ENCODE assay signal across 9 cellular contexts in genomic region chr1:109484519-109484975, GRCh38. TPM values are rescaled to one million over a fixed set of nuclear protein-coding genes. Genes with fewer than 3 reads are reported as not detected.
A peak's percentile ranks its signal among the peaks of the same experiment; 100 is the strongest.
DNase-seq lines count a peak whose midpoint lies in the region; ATAC-seq, FAIRE-seq and TF ChIP-seq lines count a peak whose summit lies in the region.
"Had no signal": no experiment of that assay in that cellular context is flagged by ENCODE, and none has a peak within 500 bp of the region (broad histone marks: within the 10 kb centered on the region; RNA-seq: fewer than 3 reads in every experiment).

No MANE protein-coding gene starts in this region.

- H3K4me3 ChIP-seq in A673 (ENCODE audit: low read depth, low read length, poor library complexity, severe bottlenecking): peak overlapping the region; percentile 64
- peak overlapping the region; percentile 76 for H3K4me3 ChIP-seq in K562

- peaks cover 9% of the 10 kb centered on the region; the same call in 2 of the 3 replicates for H3K79me2 ChIP-seq in K562 (ENCODE audit: control insufficient read depth, insufficient read depth, low read length)

- H3K4me3 Mint-ChIP-seq in memory B cell: peak overlapping the region; percentile 96

- TF ChIP-seq POLR2A in K562 (conservative IDR thresholded peaks at IDR 0.05): no peak

- H3K36me3 ChIP-seq in A673 (ENCODE audit: insufficient read depth, low read length, poor library complexity, severe bottlenecking) (peaks cover 19% of the 10 kb centered on the region), K562 (ENCODE audit: control insufficient read depth, insufficient read depth, low read length) (peaks cover 37% of the 10 kb centered on the region; the same call in 1 of the 3 replicates)

- no peak for TF ChIP-seq RAD21 in K562 (CRISPR knock-in tag; conservative IDR thresholded peaks at IDR 0.05 in 1 of 2, IDR thresholded peaks at IDR 0.05 in 1 of 2)

- CTCF ChIA-PET in A673 (lab: Charles Lee) (interaction anchor here (1.7 kb wide), 1 partner anchor 10 kb away, joined by 5 read pairs; the partner anchor contains the start of gene CYB561D1), K562 (lab: Yijun Ruan, JAX; ENCODE audit: low intra/inter-chr PET ratio) (no interaction called here)

- H3K9me1 ChIP-seq in K562 (ENCODE audit: control insufficient read depth, insufficient read depth, low read length): no peaks in the 10 kb centered on the region

- peaks cover 24% of the 10 kb centered on the region for H3K4me1 Mint-ChIP-seq in memory B cell

- TF ChIP-seq CTCF in A673 (conservative IDR thresholded peaks at IDR 0.05; ENCODE audit: low read depth, low read length) (no peak), K562 (IDR thresholded peaks at IDR 0.05 in 2 of 3, conservative IDR thresholded peaks at IDR 0.05 in 1 of 3; ENCODE audit: insufficient read depth in 2 of 3, low read depth in 1 of 3, low read length in 3 of 3) (no peak), GM13976 (IDR thresholded peaks at IDR 0.05; ENCODE audit: borderline replicate concordance, control extremely low read depth, extremely low read depth, insufficient read depth, missing control alignments) (no peak)

- FAIRE-seq in K562 (lab: Jason Lieb, UNC): no peak

- H2AFZ ChIP-seq in K562 (ENCODE audit: low read depth, low read length): peak overlapping the region; percentile 99

- ATAC-seq in K562 (peak; percentile 34), memory B cell (ENCODE audit: low read depth) (no peak), HG02798 (IDR thresholded peaks at IDR 0.05; ENCODE audit: poor library complexity, unreplicated experiment) (no peak)

- H3K9ac ChIP-seq in K562 (ENCODE audit: insufficient read depth in 1 of 2, low read depth in 2 of 2, low read length in 2 of 2): peak overlapping the region; percentile 87 to 100

- H3K36me3 Mint-ChIP-seq in memory B cell: no peaks in the 10 kb centered on the region

- H3K27ac Mint-ChIP-seq in memory B cell: peak overlapping the region; percentile 90

- POLR2A ChIA-PET in A673 (lab: Charles Lee; ENCODE audit: low non-redundant PET) (no interaction called here), K562 (lab: Yijun Ruan, JAX) (interaction anchor here (0.6 to 4.1 kb wide), 7 partner anchors 23 to 567 kb away, joined by 3 to 21 read pairs (median 3); partner anchors contain the start of gene GNAI3)

- H3K9me3 ChIP-seq in A673 (ENCODE audit: low read depth, low read length, poor library complexity, severe bottlenecking) (no peaks in the 10 kb centered on the region), K562 (replicated peaks; ENCODE audit: control insufficient read depth, insufficient read depth, low read depth, low read length) (no peaks in the 10 kb centered on the region)

- DNase-seq in A673 (ENCODE audit: low spot score) (peak; percentile 31), HK-2 (ENCODE audit: unreplicated experiment) (peak; percentile 14), K562 (ENCODE audit: extremely low read depth in 1 of 4, low spot score in 3 of 4) (peak in 3 of 4 experiments; percentile 34 to 62 (median 58)), memory B cell (ENCODE audit: low spot score in 2 of 2) (no peak), GM13976 (ENCODE audit: low spot score) (no peak), mesenteric fat pad (ENCODE audit: low spot score) (no peak), COLO668 (lab: John Stamatoyannopoulos, UW; ENCODE audit: unreplicated experiment) (no peak)

- H3K27ac ChIP-seq in A673 (ENCODE audit: low read depth, low read length, poor library complexity, severe bottlenecking) (peak overlapping the region; percentile 98), K562 (ENCODE audit: extremely low read depth, low read depth, low read length) (peak overlapping the region; percentile 93)

- BruUV-seq in A673 (replicated peaks; lab: Mats Ljungman, UMichigan) (TSS peak; percentile 82), K562 (replicated peaks; lab: Mats Ljungman, UMichigan) (TSS peak; percentile 68)

- H3K4me1 ChIP-seq in A673 (ENCODE audit: insufficient read depth, low read length, poor library complexity, severe bottlenecking): peaks cover 8% of the 10 kb centered on the region
- peaks cover 12 to 23% of the 10 kb centered on the region in 2 experiments; a peak in 4 of 5 replicates for H3K4me1 ChIP-seq in K562 (replicated peaks in 1 of 2; ENCODE audit: control insufficient read depth in 2 of 2, insufficient read depth in 2 of 2, low read length in 2 of 2)

- peak overlapping the region; percentile 98 for H3K4me2 ChIP-seq in K562 (ENCODE audit: insufficient read depth, low read length)

- in situ Hi-C loops in K562 (cut with MboI) (no loop called here), GM13976 (cut with MboI; ENCODE audit: low sequenced_read_pairs, unreplicated experiment) (no loop called here)

- H3K27me3 Mint-ChIP-seq in memory B cell: peaks cover 4% of the 10 kb centered on the region

- WGBS in K562 (ENCODE audit: insufficient coverage, low coverage, missing lambda C conversion rate): 18% methylated on average over 15 of the region's 15 CpGs

- H3K9me3 Mint-ChIP-seq in memory B cell: no peaks in the 10 kb centered on the region

- intact Hi-C loops in A673 (cut with micrococcal nuclease; ENCODE audit: unreplicated experiment): no loop called here
- intact Hi-C loops in K562 (cut with micrococcal nuclease): no loop called here

- H3K27me3 ChIP-seq in A673 (replicated peaks; ENCODE audit: insufficient read depth, low read depth, low read length, poor library complexity) (peaks cover 6% of the 10 kb centered on the region), K562 (ENCODE audit: control insufficient read depth in 2 of 2, insufficient read depth in 2 of 2, low read length in 2 of 2) (peaks cover 14 to 21% of the 10 kb centered on the region in 2 experiments; a peak in 4 of 5 replicates)

- no peaks in the 10 kb centered on the region for H4K20me1 ChIP-seq in K562 (replicated peaks; ENCODE audit: control insufficient read depth, insufficient read depth, low read length)

- no peak for TF ChIP-seq EP300 in K562 (IDR thresholded peaks at IDR 0.05; ENCODE audit: low read length)

RNA-seq across cellular contexts. Expression of gene ATXN7L2, which starts 0.8 kb away (rescaled TPM):
- total RNA-seq in A673 (2021): 11.0 and 16.3 TPM in 2 replicates
- 13.4 and 39.5 TPM in 2 replicates for total RNA-seq in K562 (2011; cell fraction: chromatin; rRNA removed; ENCODE audit: low replicate concordance)
- total RNA-seq in K562 (2011; cell fraction: nucleolus; rRNA removed): 28.8 and 32.7 TPM in 2 replicates
- total RNA-seq in K562 (2011; cell fraction: nucleoplasm; rRNA removed): 14.5 and 23.4 TPM in 2 replicates
- 6.3 and 10.4 TPM in 2 replicates for total RNA-seq in K562 (2014; rRNA removed)
- total RNA-seq in K562 (2014; rRNA removed; fragmentation: Illumina TruSeq; extraction: Trizol): 1.9 and 2.3 TPM in 2 replicates
- total RNA-seq in K562 (2015; rRNA removed; fragmentation: Illumina TruSeq; extraction: Trizol): 4.4 and 5.8 TPM in 2 replicates
- total RNA-seq in K562 (2021): 9.4 and 10.0 TPM in 2 replicates
- polyA plus RNA-seq in K562 (2011; rRNA removed): 3.1 and 5.9 TPM in 2 replicates
- 4.0 and 11.5 TPM in 2 replicates for polyA plus RNA-seq in K562 (2011; cell fraction: cytosol; rRNA removed)
- 23.4 and 48.0 TPM in 2 replicates for polyA plus RNA-seq in K562 (2011; cell fraction: nucleus; rRNA removed)
- 5.9 and 6.8 TPM in 2 replicates for polyA plus RNA-seq in K562 (2012)
- polyA plus RNA-seq in K562 (2014; fragmentation: Illumina TruSeq; extraction: Trizol): 7.1 and 8.5 TPM in 2 replicates
- under 1 TPM; 0.21 to 0.56 TPM for polyA plus RNA-seq in K562 (2014; fragmentation: Nextera tagmentation; extraction: Ambion mirVana)
- 10.4 and 11.1 TPM in 2 replicates for polyA plus RNA-seq in K562 (2014; rRNA removed)
- 2.4 and 3.5 TPM in 2 replicates for polyA minus RNA-seq in K562 (2011; rRNA and poly(A)+ RNA removed)
- 2.6 and 4.1 TPM in 2 replicates for polyA minus RNA-seq in K562 (2011; cell fraction: cytosol; rRNA and poly(A)+ RNA removed)
- polyA minus RNA-seq in K562 (2011; cell fraction: nucleus; rRNA and poly(A)+ RNA removed): 13.1 and 13.6 TPM in 2 replicates
- 3.0 TPM for total RNA-seq in mesenteric fat pad

RNA-seq across cellular contexts. Expression of gene CYB561D1, which starts 9.3 kb away (rescaled TPM):
- total RNA-seq in A673 (2021) (5.7 and 7.3 TPM in 2 replicates), K562 (2014; rRNA removed) (1.8 and 2.6 TPM in 2 replicates), K562 (2014; rRNA removed; fragmentation: Illumina TruSeq; extraction: Trizol) (2.6 and 3.2 TPM in 2 replicates), K562 (2015; rRNA removed; fragmentation: Illumina TruSeq; extraction: Trizol) (3.1 and 3.5 TPM in 2 replicates), K562 (2021) (5.9 and 7.2 TPM in 2 replicates), mesenteric fat pad (8.9 TPM)
- 10.5 and 21.1 TPM in 2 replicates for total RNA-seq in K562 (2011; cell fraction: chromatin; rRNA removed; ENCODE audit: low replicate concordance)
- 13.8 and 15.2 TPM in 2 replicates for total RNA-seq in K562 (2011; cell fraction: nucleolus; rRNA removed)
- 15.0 and 15.6 TPM in 2 replicates for total RNA-seq in K562 (2011; cell fraction: nucleoplasm; rRNA removed)
- polyA plus RNA-seq in K562 (2011; rRNA removed) (6.8 and 8.7 TPM in 2 replicates), K562 (2014; fragmentation: Illumina TruSeq; extraction: Trizol) (4.0 and 4.6 TPM in 2 replicates), K562 (2014; fragmentation: Nextera tagmentation; extraction: Ambion mirVana) (under 1 TPM; 0.71 to 0.72 TPM), K562 (2014; rRNA removed) (4.9 and 5.5 TPM in 2 replicates)
- 9.0 and 11.4 TPM in 2 replicates for polyA plus RNA-seq in K562 (2011; cell fraction: cytosol; rRNA removed)
- 13.7 and 16.3 TPM in 2 replicates for polyA plus RNA-seq in K562 (2011; cell fraction: nucleus; rRNA removed)
- 5.5 and 9.8 TPM in 2 replicates for polyA plus RNA-seq in K562 (2012)
- polyA minus RNA-seq in K562 (2011; rRNA and poly(A)+ RNA removed): 3.8 and 4.1 TPM in 2 replicates
- 2.4 and 2.7 TPM in 2 replicates for polyA minus RNA-seq in K562 (2011; cell fraction: cytosol; rRNA and poly(A)+ RNA removed)
- polyA minus RNA-seq in K562 (2011; cell fraction: nucleus; rRNA and poly(A)+ RNA removed): 5.5 and 8.4 TPM in 2 replicates

RNA-seq across cellular contexts. Expression of gene SYPL2, which starts 18.2 kb away (rescaled TPM):
- 0.09 and 0.13 TPM in 2 replicates for total RNA-seq in A673 (2021)
- total RNA-seq in K562 (2011; cell fraction: chromatin; rRNA removed; ENCODE audit: low replicate concordance): 0.19 and 0.21 TPM in 2 replicates
- 0.17 TPM in 1 of 2 replicates, not detected in the other for total RNA-seq in K562 (2011; cell fraction: nucleolus; rRNA removed)
- 0.15 and 0.46 TPM in 2 replicates for total RNA-seq in K562 (2011; cell fraction: nucleoplasm; rRNA removed)
- 0.04 and 0.05 TPM in 2 replicates for total RNA-seq in K562 (2014; rRNA removed)
- 0.03 TPM in 1 of 2 replicates, not detected in the other for total RNA-seq in K562 (2014; rRNA removed; fragmentation: Illumina TruSeq; extraction: Trizol)
- total RNA-seq in K562 (2015; rRNA removed; fragmentation: Illumina TruSeq; extraction: Trizol): 0.07 and 0.08 TPM in 2 replicates
- 0.20 and 0.22 TPM in 2 replicates for total RNA-seq in K562 (2021)
- polyA plus RNA-seq in K562 (2011; rRNA removed): 0.03 TPM in 2 replicates
- 0.06 and 0.07 TPM in 2 replicates for polyA plus RNA-seq in K562 (2011; cell fraction: cytosol; rRNA removed)
- 0.08 and 0.24 TPM in 2 replicates for polyA plus RNA-seq in K562 (2011; cell fraction: nucleus; rRNA removed)
- 0.04 and 0.13 TPM in 2 replicates for polyA plus RNA-seq in K562 (2012)
- polyA plus RNA-seq in K562 (2014; fragmentation: Illumina TruSeq; extraction: Trizol): 0.12 and 0.35 TPM in 2 replicates
- polyA plus RNA-seq in K562 (2014; fragmentation: Nextera tagmentation; extraction: Ambion mirVana): under 1 TPM in 1 of 2 experiments, not detected in 1; 0.03 TPM
- 0.20 and 0.31 TPM in 2 replicates for polyA plus RNA-seq in K562 (2014; rRNA removed)
- polyA minus RNA-seq in K562 (2011; rRNA and poly(A)+ RNA removed): 0.03 and 0.11 TPM in 2 replicates
- polyA minus RNA-seq in K562 (2011; cell fraction: cytosol; rRNA and poly(A)+ RNA removed): not detected in 2 replicates
- not detected in 2 replicates for polyA minus RNA-seq in K562 (2011; cell fraction: nucleus; rRNA and poly(A)+ RNA removed)
- 7.3 TPM for total RNA-seq in mesenteric fat pad
- total RNA-seq: pulmonary artery endothelial cell had no signal

RNA-seq across cellular contexts. Expression of gene AMIGO1, which starts 25.0 kb away (rescaled TPM):
- total RNA-seq in A673 (2021) (1.8 and 2.3 TPM in 2 replicates), K562 (2014; rRNA removed) (0.78 and 1.00 TPM in 2 replicates), K562 (2014; rRNA removed; fragmentation: Illumina TruSeq; extraction: Trizol) (0.67 and 0.69 TPM in 2 replicates), K562 (2015; rRNA removed; fragmentation: Illumina TruSeq; extraction: Trizol) (0.53 and 0.54 TPM in 2 replicates), K562 (2021) (0.72 and 1.0 TPM in 2 replicates), mesenteric fat pad (7.4 TPM)
- 0.69 and 0.83 TPM in 2 replicates for total RNA-seq in K562 (2011; cell fraction: chromatin; rRNA removed; ENCODE audit: low replicate concordance)
- 0.39 and 0.83 TPM in 2 replicates for total RNA-seq in K562 (2011; cell fraction: nucleolus; rRNA removed)
- 1.0 and 1.2 TPM in 2 replicates for total RNA-seq in K562 (2011; cell fraction: nucleoplasm; rRNA removed)
- polyA plus RNA-seq in K562 (2011; rRNA removed) (0.33 and 0.46 TPM in 2 replicates), K562 (2014; fragmentation: Illumina TruSeq; extraction: Trizol) (0.76 and 0.83 TPM in 2 replicates), K562 (2014; fragmentation: Nextera tagmentation; extraction: Ambion mirVana) (under 1 TPM; 0.24 to 0.31 TPM), K562 (2014; rRNA removed) (0.45 and 0.71 TPM in 2 replicates)
- polyA plus RNA-seq in K562 (2011; cell fraction: cytosol; rRNA removed): 0.50 and 0.70 TPM in 2 replicates
- 0.46 and 0.54 TPM in 2 replicates for polyA plus RNA-seq in K562 (2011; cell fraction: nucleus; rRNA removed)
- 0.68 and 0.84 TPM in 2 replicates for polyA plus RNA-seq in K562 (2012)
- polyA minus RNA-seq in K562 (2011; rRNA and poly(A)+ RNA removed): 0.39 and 0.56 TPM in 2 replicates
- polyA minus RNA-seq in K562 (2011; cell fraction: cytosol; rRNA and poly(A)+ RNA removed): 0.36 and 0.48 TPM in 2 replicates
- polyA minus RNA-seq in K562 (2011; cell fraction: nucleus; rRNA and poly(A)+ RNA removed): 0.27 and 0.67 TPM in 2 replicates

RNA-seq across cellular contexts. Expression of gene GPR61, which starts 55.1 kb away (rescaled TPM):
- total RNA-seq in A673 (2021) (not detected in 2 replicates), K562 (2014; rRNA removed) (not detected in 2 replicates), K562 (2014; rRNA removed; fragmentation: Illumina TruSeq; extraction: Trizol) (0.04 TPM in 1 of 2 replicates, not detected in the other), K562 (2015; rRNA removed; fragmentation: Illumina TruSeq; extraction: Trizol) (0.15 TPM in 1 of 2 replicates, not detected in the other), K562 (2021) (not detected in 2 replicates), mesenteric fat pad (not detected)
- not detected in 2 replicates for total RNA-seq in K562 (2011; cell fraction: chromatin; rRNA removed; ENCODE audit: low replicate concordance)
- under 0.01 TPM in 1 of 2 replicates, not detected in the other for total RNA-seq in K562 (2011; cell fraction: nucleolus; rRNA removed)
- total RNA-seq in K562 (2011; cell fraction: nucleoplasm; rRNA removed): 0.29 TPM in 1 of 2 replicates, not detected in the other
- polyA plus RNA-seq in K562 (2011; rRNA removed) (0.15 TPM in 1 of 2 replicates, not detected in the other), K562 (2014; fragmentation: Illumina TruSeq; extraction: Trizol) (not detected in 2 replicates), K562 (2014; fragmentation: Nextera tagmentation; extraction: Ambion mirVana) (1 to 10 TPM in 1 of 2 experiments, under 1 TPM in 1; 0.65 to 1.1 TPM), K562 (2014; rRNA removed) (0.25 TPM in 1 of 2 replicates, not detected in the other)
- 0.01 TPM in 1 of 2 replicates, not detected in the other for polyA plus RNA-seq in K562 (2011; cell fraction: cytosol; rRNA removed)
- polyA plus RNA-seq in K562 (2011; cell fraction: nucleus; rRNA removed): not detected in 2 replicates
- 0.90 and 1.3 TPM in 2 replicates for polyA plus RNA-seq in K562 (2012)
- polyA minus RNA-seq in K562 (2011; rRNA and poly(A)+ RNA removed): 0.28 and 0.54 TPM in 2 replicates
- polyA minus RNA-seq in K562 (2011; cell fraction: cytosol; rRNA and poly(A)+ RNA removed): not detected in 2 replicates
- 0.89 TPM in 1 of 2 replicates, not detected in the other for polyA minus RNA-seq in K562 (2011; cell fraction: nucleus; rRNA and poly(A)+ RNA removed)

Comparison
In these comparisons a context has a peak if more than half of its experiments do, and no peak if none do; other contexts are left out.
1. DNase-seq: peak in A673 (single experiment), HK-2 (single experiment) and K562 (3 of 4); none in memory B cell (0 of 2), GM13976 (single experiment), mesenteric fat pad (single experiment) and COLO668 (single experiment).